In genomic region chr1:62235576-62235975, GRCh38 we compare ENCODE assay signal across 13 cellular contexts.
DNase-seq lines count a peak whose midpoint lies in the region; ATAC-seq and TF ChIP-seq lines count a peak whose summit lies in the region.
"Had no signal": no experiment of that assay in that cellular context is flagged by ENCODE, and none has a peak within 500 bp of the region (broad histone marks: within the 10 kb centered on the region; RNA-seq: fewer than 3 reads in every experiment).

No MANE protein-coding gene starts in this region.

- H3K36me3 ChIP-seq in RWPE2 (ENCODE audit: low read depth) = no peaks in the 10 kb centered on the region
- H3K36me3 ChIP-seq: BLaER1 had no signal

- H3K27ac ChIP-seq in RWPE2 (ENCODE audit: poor library complexity, severe bottlenecking) = peak overlapping the region; percentile 94
- H3K27ac ChIP-seq: BLaER1, HL-60 had no signal

- no peaks in the 10 kb centered on the region for H3K9me3 ChIP-seq in RWPE2 (ENCODE audit: severe bottlenecking)
- H3K9me3 ChIP-seq: A549, BLaER1 had no signal

- H3K27ac Mint-ChIP-seq in nephron = peak overlapping the region; percentile 8 to 51 (median 26)
- H3K27ac Mint-ChIP-seq: CD4-positive, CD25-positive, alpha-beta regulatory T cell had no signal

- H3K4me3 Mint-ChIP-seq in nephron = no peak overlapping the region
- H3K4me3 Mint-ChIP-seq: CD4-positive, CD25-positive, alpha-beta regulatory T cell had no signal

- H3K36me3 Mint-ChIP-seq in nephron (ENCODE audit: low read depth) = no peaks in the 10 kb centered on the region
- H3K36me3 Mint-ChIP-seq: CD4-positive, CD25-positive, alpha-beta regulatory T cell had no signal

- DNase-seq in ELR (ENCODE audit: low read depth) (peak; percentile 28), RWPE2 (ENCODE audit: low spot score) (no peak), NCI-H526 (lab: John Stamatoyannopoulos, UW) (no peak), amniotic stem cell (lab: John Stamatoyannopoulos, UW) (no peak)
- DNase-seq: AML-193; Calu3; CD4-positive, CD25-positive, alpha-beta regulatory T cell; DMS 273 treated with DMSO at 0.1 percent for 48 hours had no signal

- no peaks in the 10 kb centered on the region for H3K9me3 Mint-ChIP-seq in nephron

- peaks cover 18% of the 10 kb centered on the region for H3K27me3 Mint-ChIP-seq in nephron (ENCODE audit: low read depth)
- H3K27me3 Mint-ChIP-seq: CD4-positive, CD25-positive, alpha-beta regulatory T cell had no signal

- TF ChIP-seq CTCF in RWPE2 (IDR thresholded peaks at IDR 0.05; ENCODE audit: poor library complexity, severe bottlenecking) = no peak
- TF ChIP-seq CTCF in nephron (IDR thresholded peaks at IDR 0.05; ENCODE audit: unreplicated experiment in 3 of 3) = no peak

- H3K27me3 ChIP-seq in RWPE2 (ENCODE audit: insufficient read depth, poor library complexity, severe bottlenecking) = no peaks in the 10 kb centered on the region
- H3K27me3 ChIP-seq: BLaER1 had no signal

- peaks cover 58% of the 10 kb centered on the region for H3K4me1 ChIP-seq in RWPE2 (ENCODE audit: insufficient read depth, poor library complexity, severe bottlenecking)
- H3K4me1 ChIP-seq: BLaER1 had no signal

- no peak overlapping the region for H3K4me3 ChIP-seq in RWPE2 (ENCODE audit: severe bottlenecking)
- H3K4me3 ChIP-seq: A549, BLaER1 had no signal

- peaks cover 33% of the 10 kb centered on the region for H3K4me1 Mint-ChIP-seq in nephron

- no peak for ATAC-seq in RWPE2 (ENCODE audit: low read depth)
- no peak for ATAC-seq in HG02884 (IDR thresholded peaks at IDR 0.05; ENCODE audit: unreplicated experiment)
- ATAC-seq: A549 had no signal
